ENCODE assay signal across 1 cellular context in the genomic region with DNA sequence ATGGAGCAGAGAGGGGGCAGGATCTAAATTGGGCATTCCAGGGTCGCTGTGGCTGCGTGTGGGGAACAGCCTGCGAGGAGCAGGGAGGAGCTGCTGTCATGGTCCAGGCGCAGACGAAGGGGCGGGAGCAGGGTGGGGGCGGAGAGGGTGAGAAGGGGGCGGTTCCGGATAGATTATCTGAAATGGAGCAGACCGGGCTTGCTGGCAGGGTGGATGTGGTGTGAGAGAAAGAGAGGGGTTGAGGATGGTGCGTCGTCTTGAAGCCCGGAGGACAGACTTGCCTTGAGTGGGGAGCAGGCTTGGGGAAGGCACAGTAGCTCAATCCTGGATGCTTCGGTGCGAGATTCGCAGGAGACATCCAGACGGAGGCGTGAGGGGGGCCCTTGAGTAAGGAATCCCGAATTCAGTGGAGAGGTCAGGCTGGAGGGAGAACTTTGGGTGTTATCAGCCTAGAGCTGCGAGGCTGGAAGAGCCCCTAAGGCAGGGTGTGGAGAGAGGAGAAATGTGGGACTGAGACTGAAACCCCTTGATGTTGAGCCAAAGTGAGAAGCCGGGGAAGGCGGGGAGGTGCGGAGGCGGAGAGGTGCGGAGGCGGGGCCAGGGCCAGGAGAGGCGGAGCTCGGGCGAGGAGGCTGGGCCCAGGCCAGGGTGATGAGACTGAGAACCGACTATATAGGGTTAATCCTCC.
TF ChIP-seq lines count a peak whose summit lies in the region.

No MANE protein-coding gene starts in this region.

TF ChIP-seq in GM12878, 131 proteins besides CTCF, POLR2A, EP300 and RAD21 (continued from another document):
- TF ChIP-seq, protein P1, sequence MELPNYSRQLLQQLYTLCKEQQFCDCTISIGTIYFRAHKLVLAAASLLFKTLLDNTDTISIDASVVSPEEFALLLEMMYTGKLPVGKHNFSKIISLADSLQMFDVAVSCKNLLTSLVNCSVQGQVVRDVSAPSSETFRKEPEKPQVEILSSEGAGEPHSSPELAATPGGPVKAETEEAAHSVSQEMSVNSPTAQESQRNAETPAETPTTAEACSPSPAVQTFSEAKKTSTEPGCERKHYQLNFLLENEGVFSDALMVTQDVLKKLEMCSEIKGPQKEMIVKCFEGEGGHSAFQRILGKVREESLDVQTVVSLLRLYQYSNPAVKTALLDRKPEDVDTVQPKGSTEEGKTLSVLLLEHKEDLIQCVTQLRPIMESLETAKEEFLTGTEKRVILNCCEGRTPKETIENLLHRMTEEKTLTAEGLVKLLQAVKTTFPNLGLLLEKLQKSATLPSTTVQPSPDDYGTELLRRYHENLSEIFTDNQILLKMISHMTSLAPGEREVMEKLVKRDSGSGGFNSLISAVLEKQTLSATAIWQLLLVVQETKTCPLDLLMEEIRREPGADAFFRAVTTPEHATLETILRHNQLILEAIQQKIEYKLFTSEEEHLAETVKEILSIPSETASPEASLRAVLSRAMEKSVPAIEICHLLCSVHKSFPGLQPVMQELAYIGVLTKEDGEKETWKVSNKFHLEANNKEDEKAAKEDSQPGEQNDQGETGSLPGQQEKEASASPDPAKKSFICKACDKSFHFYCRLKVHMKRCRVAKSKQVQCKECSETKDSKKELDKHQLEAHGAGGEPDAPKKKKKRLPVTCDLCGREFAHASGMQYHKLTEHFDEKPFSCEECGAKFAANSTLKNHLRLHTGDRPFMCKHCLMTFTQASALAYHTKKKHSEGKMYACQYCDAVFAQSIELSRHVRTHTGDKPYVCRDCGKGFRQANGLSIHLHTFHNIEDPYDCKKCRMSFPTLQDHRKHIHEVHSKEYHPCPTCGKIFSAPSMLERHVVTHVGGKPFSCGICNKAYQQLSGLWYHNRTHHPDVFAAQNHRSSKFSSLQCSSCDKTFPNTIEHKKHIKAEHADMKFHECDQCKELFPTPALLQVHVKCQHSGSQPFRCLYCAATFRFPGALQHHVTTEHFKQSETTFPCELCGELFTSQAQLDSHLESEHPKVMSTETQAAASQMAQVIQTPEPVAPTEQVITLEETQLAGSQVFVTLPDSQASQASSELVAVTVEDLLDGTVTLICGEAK (IDR thresholded peaks at IDR 0.05; ENCODE audit: borderline replicate concordance) = no peak
- TF ChIP-seq CREM (IDR thresholded peaks at IDR 0.05; ENCODE audit: low read depth) = no peak
- TF ChIP-seq ZNF687 (IDR thresholded peaks at IDR 0.05) = no peak
- no peak for TF ChIP-seq NFIC (IDR thresholded peaks at IDR 0.05; ENCODE audit: low read depth, low read length)
- no peak for TF ChIP-seq ZZZ3 (IDR thresholded peaks at IDR 0.05; ENCODE audit: control insufficient read depth, insufficient read length, low read depth)
- no peak for TF ChIP-seq SMC3 (IDR thresholded peaks at IDR 0.05; ENCODE audit: borderline replicate concordance, low read length)
- no peak for TF ChIP-seq EED (IDR thresholded peaks at IDR 0.05; ENCODE audit: low read depth)
- no peak for TF ChIP-seq KAT2A (conservative IDR thresholded peaks at IDR 0.05; ENCODE audit: control insufficient read depth, low read depth, low read length)
- TF ChIP-seq SREBF2 (IDR thresholded peaks at IDR 0.05; ENCODE audit: low read length) = no peak
- no peak for TF ChIP-seq ZNF207 (IDR thresholded peaks at IDR 0.05; ENCODE audit: borderline replicate concordance)
